Comparison of ENCODE assay signal across 28 cellular contexts in genomic region chr15:27813139-27813538, GRCh38.
"Had no signal": no experiment of that assay in that cellular context is flagged by ENCODE, and none has a peak within 500 bp of the region (broad histone marks: within the 10 kb centered on the region; RNA-seq: fewer than 3 reads in every experiment).

No MANE protein-coding gene starts in this region.

- H3K4me3 ChIP-seq: neural progenitor cell, pancreas, psoas muscle, right lobe of liver, sigmoid colon, suprapubic skin, testis, tibial artery, transverse colon, upper lobe of left lung, uterus had no signal

- H3K4me1 Mint-ChIP-seq: naive thymus-derived CD4-positive, alpha-beta T cell; natural killer cell; stimulated activated effector memory CD8-positive, alpha-beta T cell treated with anti-CD3 and anti-CD28 coated beads, Interleukin-12 subunit alpha, Interleukin-12 subunit beta, amount 100 ng/mL, for 72 hours; stimulated activated naive CD8-positive, alpha-beta T cell treated with anti-CD3 and anti-CD28 coated beads, Interleukin-15, amount 100 ng/mL, for 72 hours had no signal

- H3K27me3 ChIP-seq: neural progenitor cell, neutrophil, pancreas, right lobe of liver, sigmoid colon, suprapubic skin, testis, tibial artery, transverse colon, upper lobe of left lung, uterus had no signal

- H3K9ac ChIP-seq: neural progenitor cell had no signal

- H3K27ac ChIP-seq: neural progenitor cell, neutrophil, pancreas, psoas muscle, right lobe of liver, sigmoid colon, suprapubic skin, testis, tibial artery, transverse colon, upper lobe of left lung, uterus had no signal

- ATAC-seq: naive thymus-derived CD4-positive, alpha-beta T cell; natural killer cell; pancreas; psoas muscle; right lobe of liver; stimulated activated effector memory CD8-positive, alpha-beta T cell treated with anti-CD3 and anti-CD28 coated beads, Interleukin-12 subunit alpha, Interleukin-12 subunit beta, amount 100 ng/mL, for 72 hours; stimulated activated naive CD8-positive, alpha-beta T cell treated with anti-CD3 and anti-CD28 coated beads, Interleukin-15, amount 100 ng/mL, for 72 hours; stimulated activated naive CD8-positive, alpha-beta T cell treated with anti-CD3 and anti-CD28 coated beads, Interleukin-15, Interleukin-2, amounts not matched to agents 100 U/mL and 50 U/mL, for 24 hours had no signal

- DNase-seq: naive thymus-derived CD4-positive, alpha-beta T cell; natural killer cell; nucleus accumbens; pancreas; psoas muscle; right cardiac atrium; right lobe of liver; sigmoid colon; small intestine; stimulated activated CD4-positive, alpha-beta T cell treated with anti-CD3 and anti-CD28 coated beads, Interleukin-15, amount 100 ng/mL, for 24 hours; stimulated activated CD4-positive, alpha-beta T cell treated with anti-CD3 and anti-CD28 coated beads, Interleukin-2, amount 100 ng/mL, for 24 hours; stimulated activated CD4-positive, alpha-beta T cell treated with anti-CD3 and anti-CD28 coated beads, Interleukin-2, amount 100 ng/mL, for 48 hours; stimulated activated CD4-positive, alpha-beta T cell treated with anti-CD3 and anti-CD28 coated beads, Interleukin-4, amount 100 ng/mL, for 24 hours; stimulated activated naive CD4-positive, alpha-beta T cell; stimulated activated naive CD8-positive, alpha-beta T cell treated with anti-CD3 and anti-CD28 coated beads, Interleukin-15, amount 100 ng/mL, for 72 hours; stimulated activated naive CD8-positive, alpha-beta T cell treated with anti-CD3 and anti-CD28 coated beads, Interleukin-15, Interleukin-2, amounts not matched to agents 100 U/mL and 50 U/mL, for 24 hours; substantia nigra; testis; tibial artery; transverse colon; upper lobe of left lung; uterus had no signal

- H3K27me3 Mint-ChIP-seq: progenitor cell of endocrine pancreas; stimulated activated naive CD8-positive, alpha-beta T cell treated with anti-CD3 and anti-CD28 coated beads, Interleukin-15, amount 100 ng/mL, for 72 hours had no signal

- H3K4me2 ChIP-seq: neural progenitor cell had no signal

- H3K4me3 Mint-ChIP-seq: naive thymus-derived CD4-positive, alpha-beta T cell; natural killer cell; nephron; neural progenitor cell; stimulated activated effector memory CD8-positive, alpha-beta T cell treated with anti-CD3 and anti-CD28 coated beads, Interleukin-12 subunit alpha, Interleukin-12 subunit beta, amount 100 ng/mL, for 72 hours; stimulated activated naive CD8-positive, alpha-beta T cell treated with anti-CD3 and anti-CD28 coated beads, Interleukin-15, amount 100 ng/mL, for 72 hours had no signal

- H3K36me3 ChIP-seq: neural progenitor cell, neutrophil, pancreas, right lobe of liver, sigmoid colon, suprapubic skin, transverse colon, upper lobe of left lung, uterus had no signal

- H3K9me3 Mint-ChIP-seq: nephron had no signal

- H3K27ac Mint-ChIP-seq: naive thymus-derived CD4-positive, alpha-beta T cell; natural killer cell; neural progenitor cell; progenitor cell of endocrine pancreas; stimulated activated effector memory CD8-positive, alpha-beta T cell treated with anti-CD3 and anti-CD28 coated beads, Interleukin-12 subunit alpha, Interleukin-12 subunit beta, amount 100 ng/mL, for 72 hours; stimulated activated naive CD8-positive, alpha-beta T cell treated with anti-CD3 and anti-CD28 coated beads, Interleukin-15, amount 100 ng/mL, for 72 hours had no signal

- H3K4me1 ChIP-seq: pancreas, psoas muscle, right lobe of liver, sigmoid colon, suprapubic skin, testis, tibial artery, transverse colon, upper lobe of left lung, uterus had no signal

- H3K36me3 Mint-ChIP-seq: naive thymus-derived CD4-positive, alpha-beta T cell; neural progenitor cell; stimulated activated effector memory CD8-positive, alpha-beta T cell treated with anti-CD3 and anti-CD28 coated beads, Interleukin-12 subunit alpha, Interleukin-12 subunit beta, amount 100 ng/mL, for 72 hours had no signal

- H3K9me3 ChIP-seq: neutrophil, pancreas, psoas muscle, right lobe of liver, testis, tibial artery, uterus had no signal

- H2AFZ ChIP-seq: neural progenitor cell had no signal
